ENCODE assay signal across 1 cellular context in the genomic region with DNA sequence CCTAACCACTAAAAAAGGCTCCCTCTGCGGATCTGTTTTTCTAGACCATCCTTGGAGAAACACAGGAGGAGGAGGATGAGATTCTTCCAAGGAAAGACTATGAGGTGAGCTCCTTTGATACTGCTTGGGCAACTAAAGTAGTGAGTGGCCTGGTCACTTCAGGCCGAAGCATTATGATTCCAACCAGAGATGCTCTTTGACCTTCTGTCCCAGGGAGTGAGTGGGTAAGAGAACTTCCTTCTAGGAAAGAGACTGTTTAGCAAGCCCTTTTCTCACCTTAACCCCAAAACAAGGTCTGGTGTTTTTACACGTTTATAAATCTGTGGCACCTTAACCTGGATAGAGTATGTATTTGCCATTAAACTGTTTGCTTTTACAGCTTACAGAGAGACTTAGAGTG.
TF ChIP-seq lines count a peak whose summit lies in the region.

No MANE protein-coding gene starts in this region.

TF ChIP-seq in GM12878, 131 proteins besides CTCF, POLR2A, EP300 and RAD21:
- TF ChIP-seq ZZZ3 (IDR thresholded peaks at IDR 0.05; ENCODE audit: control insufficient read depth, insufficient read length, low read depth) (no peak), SMAD1 (IDR thresholded peaks at IDR 0.05; ENCODE audit: low read depth, partially characterized antibody) (no peak), POU2F2 (IDR thresholded peaks at IDR 0.05; ENCODE audit: borderline replicate concordance, low read depth, low read length) (no peak), PAX8 (IDR thresholded peaks at IDR 0.05) (no peak)
- TF ChIP-seq, protein P1, sequence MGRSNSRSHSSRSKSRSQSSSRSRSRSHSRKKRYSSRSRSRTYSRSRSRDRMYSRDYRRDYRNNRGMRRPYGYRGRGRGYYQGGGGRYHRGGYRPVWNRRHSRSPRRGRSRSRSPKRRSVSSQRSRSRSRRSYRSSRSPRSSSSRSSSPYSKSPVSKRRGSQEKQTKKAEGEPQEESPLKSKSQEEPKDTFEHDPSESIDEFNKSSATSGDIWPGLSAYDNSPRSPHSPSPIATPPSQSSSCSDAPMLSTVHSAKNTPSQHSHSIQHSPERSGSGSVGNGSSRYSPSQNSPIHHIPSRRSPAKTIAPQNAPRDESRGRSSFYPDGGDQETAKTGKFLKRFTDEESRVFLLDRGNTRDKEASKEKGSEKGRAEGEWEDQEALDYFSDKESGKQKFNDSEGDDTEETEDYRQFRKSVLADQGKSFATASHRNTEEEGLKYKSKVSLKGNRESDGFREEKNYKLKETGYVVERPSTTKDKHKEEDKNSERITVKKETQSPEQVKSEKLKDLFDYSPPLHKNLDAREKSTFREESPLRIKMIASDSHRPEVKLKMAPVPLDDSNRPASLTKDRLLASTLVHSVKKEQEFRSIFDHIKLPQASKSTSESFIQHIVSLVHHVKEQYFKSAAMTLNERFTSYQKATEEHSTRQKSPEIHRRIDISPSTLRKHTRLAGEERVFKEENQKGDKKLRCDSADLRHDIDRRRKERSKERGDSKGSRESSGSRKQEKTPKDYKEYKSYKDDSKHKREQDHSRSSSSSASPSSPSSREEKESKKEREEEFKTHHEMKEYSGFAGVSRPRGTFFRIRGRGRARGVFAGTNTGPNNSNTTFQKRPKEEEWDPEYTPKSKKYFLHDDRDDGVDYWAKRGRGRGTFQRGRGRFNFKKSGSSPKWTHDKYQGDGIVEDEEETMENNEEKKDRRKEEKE (IDR thresholded peaks at IDR 0.05), result no peak
